In the genomic region with DNA sequence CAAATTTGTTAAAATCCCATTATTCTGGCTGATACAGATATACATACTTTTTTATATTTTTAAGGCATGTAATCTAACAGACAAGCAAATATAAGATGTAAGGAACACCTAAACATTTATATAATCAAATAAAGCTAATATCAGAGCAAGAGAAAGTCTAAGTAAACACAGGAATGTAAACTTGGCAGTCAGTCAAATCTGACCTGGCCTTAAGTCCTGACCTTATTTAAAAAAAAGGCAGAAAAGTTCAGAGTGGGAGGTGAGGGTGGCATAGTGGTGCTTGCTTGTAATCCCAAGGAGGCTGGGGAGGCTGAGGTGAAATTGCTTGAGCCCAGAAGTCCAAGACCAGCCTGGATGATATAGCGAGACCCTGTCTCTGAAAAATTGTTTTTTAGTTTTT, we compare ENCODE assay signal across 17 cellular contexts.
DNase-seq lines count a peak whose midpoint lies in the region; ATAC-seq, FAIRE-seq and TF ChIP-seq lines count a peak whose summit lies in the region.
"Had no signal": no experiment of that assay in that cellular context is flagged by ENCODE, and none has a peak within 500 bp of the region (broad histone marks: within the 10 kb centered on the region; RNA-seq: fewer than 3 reads in every experiment).

No MANE protein-coding gene starts in this region.

- H3K27me3 ChIP-seq in psoas muscle (ENCODE audit: insufficient read depth in 3 of 3, low read length in 2 of 3): no peaks in the 10 kb centered on the region

- H3K36me3 ChIP-seq in psoas muscle (ENCODE audit: insufficient read depth in 1 of 2, low read depth in 1 of 2): no peaks in the 10 kb centered on the region

- H3K4me3 ChIP-seq in psoas muscle: no peak overlapping the region
- H3K4me3 ChIP-seq: PC-9, SK-N-MC had no signal

- intact Hi-C loops in psoas muscle (cut with DNase I): no loop called here

- TF ChIP-seq CTCF in psoas muscle (IDR thresholded peaks at IDR 0.05): no peak

- H3K27ac ChIP-seq in psoas muscle: no peak overlapping the region
- H3K27ac ChIP-seq: PC-9, SK-N-MC had no signal

- no peak for ATAC-seq in psoas muscle
- no peak for ATAC-seq in GM21529 (IDR thresholded peaks at IDR 0.05; ENCODE audit: unreplicated experiment)
- ATAC-seq: CD8-positive, alpha-beta T cell; Right ventricle myocardium inferior had no signal

- no peaks in the 10 kb centered on the region for H3K4me1 ChIP-seq in psoas muscle

- no peak for FAIRE-seq in frontal cortex (lab: Jason Lieb, UNC)
- FAIRE-seq: D721Med had no signal

- DNase-seq in ELR (ENCODE audit: low read depth) (peak; percentile 4), NCI-H69 (lab: John Stamatoyannopoulos, UW) (peak; percentile 10), fibroblast of gingiva (ENCODE audit: low read depth) (peak; percentile 3), lung microvascular endothelial cell (ENCODE audit: low read depth in 2 of 2) (peak; percentile 2 to 23), psoas muscle (no peak), frontal cortex (ENCODE audit: low spot score in 2 of 2) (no peak)
- DNase-seq in activated CD4-positive, CD25-positive, alpha-beta regulatory T cell (lab: John Stamatoyannopoulos, UW): no peak
- DNase-seq: CD8-positive, alpha-beta T cell; H9; NCI-H1048; NCI-H345; NCI-H526 treated with DMSO at 0.1 percent for 48 hours; PC-9 had no signal

- 86 to 94% (median 90%) methylated on average over 1 of the region's 1 CpG for WGBS in psoas muscle, 3 donors

- no peaks in the 10 kb centered on the region for H3K9me3 ChIP-seq in psoas muscle

Comparison
In these comparisons a context has a peak if more than half of its experiments do, and no peak if none do; other contexts are left out.
1. DNase-seq: peak in ELR (single experiment), NCI-H69 (single experiment), fibroblast of gingiva (single experiment) and lung microvascular endothelial cell (2 of 2); none in psoas muscle (0 of 2), frontal cortex (0 of 2) and activated CD4-positive, CD25-positive, alpha-beta regulatory T cell (0 of 4).